In genomic region chr14:104016873-104017650, GRCh38 we compare ENCODE assay signal across 33 cellular contexts.
DNase-seq lines count a peak whose midpoint lies in the region; ATAC-seq and TF ChIP-seq lines count a peak whose summit lies in the region.
"Had no signal": no experiment of that assay in that cellular context is flagged by ENCODE, and none has a peak within 500 bp of the region (broad histone marks: within the 10 kb centered on the region; RNA-seq: fewer than 3 reads in every experiment).

No MANE protein-coding gene starts in this region.

- no peaks in the 10 kb centered on the region for H3K36me3 ChIP-seq in Loucy (ENCODE audit: insufficient read depth, low read length)
- no peaks in the 10 kb centered on the region for H3K36me3 ChIP-seq in psoas muscle (ENCODE audit: insufficient read depth in 1 of 2, low read depth in 1 of 2)
- H3K36me3 ChIP-seq: cardiac muscle cell, colonic mucosa, neural progenitor cell, sigmoid colon, vagina had no signal

- H4K20me1 ChIP-seq in Loucy (ENCODE audit: insufficient read depth, low read length, poor library complexity, severe bottlenecking) = no peaks in the 10 kb centered on the region

- ATAC-seq in psoas muscle (peak; percentile 44 to 86 (median 61)), HG02885 (IDR thresholded peaks at IDR 0.05; ENCODE audit: poor library complexity, unreplicated experiment) (no peak), HG03280 (IDR thresholded peaks at IDR 0.05; ENCODE audit: unreplicated experiment) (no peak), HG03342 (IDR thresholded peaks at IDR 0.05; ENCODE audit: unreplicated experiment) (no peak)
- ATAC-seq: activated CD4-positive, CD25-positive, alpha-beta regulatory T cell treated with anti-CD3 and anti-CD28 coated beads, Interleukin-2, amount 50 U/mL, for 24 hours; activated CD8-positive, alpha-beta T cell treated with anti-CD3 and anti-CD28 coated beads for 36 hours; activated naive CD4-positive, alpha-beta T cell treated with anti-CD3 and anti-CD28 coated beads, Interleukin-2, amount 50 U/mL, for 72 hours; effector memory CD8-positive, alpha-beta T cell; esophagus mucosa; Panc1 had no signal

- intact Hi-C loops in psoas muscle (cut with DNase I) = no loop called here

- H3K9ac ChIP-seq in Loucy (ENCODE audit: low read depth, low read length, poor library complexity, severe bottlenecking) = no peak overlapping the region
- H3K9ac ChIP-seq: neural progenitor cell had no signal

- 52 to 63% (median 57%) methylated on average over 11 of the region's 11 CpGs for WGBS in psoas muscle, 3 donors

- H3K4me3 ChIP-seq in Loucy (ENCODE audit: low read length, poor library complexity, severe bottlenecking) (no peak overlapping the region), epithelial cell of esophagus (ENCODE audit: low read length) (no peak overlapping the region), psoas muscle (no peak overlapping the region)
- H3K4me3 ChIP-seq: cardiac muscle cell, colonic mucosa, neural progenitor cell, sigmoid colon, testis, vagina had no signal

- DNase-seq in ELR (ENCODE audit: low read depth) = peak; percentile 61
- DNase-seq in epithelial cell of esophagus (ENCODE audit: low read depth) = peak; percentile 55
- DNase-seq in psoas muscle = no peak
- no peak for DNase-seq in NCI-H187 treated with DMSO at 0.1 percent for 48 hours (lab: John Stamatoyannopoulos, UW)
- DNase-seq: activated CD8-positive, alpha-beta T cell treated with anti-CD3 and anti-CD28 coated beads for 36 hours; aorta; CD4-positive, CD25-positive, alpha-beta regulatory T cell; colonic mucosa; effector memory CD8-positive, alpha-beta T cell; H9; KG1; NCI-H1048; NCI-H1694 treated with DMSO at 0.1 percent for 48 hours; NCI-H526; NK-92 treated with Interleukin-12 subunit alpha and Interleukin-12 subunit beta, amount 100 ng/mL, for 24 hours; posterior cingulate gyrus; SIG-M5; sigmoid colon; stimulated activated naive CD4-positive, alpha-beta T cell treated with Interleukin-2 at 50 U/mL for 16 hours; SW 1271; T-helper 9 cell; testis had no signal

- H2AFZ ChIP-seq in Loucy (ENCODE audit: low read length) = no peak overlapping the region
- H2AFZ ChIP-seq: neural progenitor cell had no signal

- no peak overlapping the region for H3K27ac ChIP-seq in psoas muscle
- H3K27ac ChIP-seq: cardiac muscle cell, colonic mucosa, neural progenitor cell, sigmoid colon, testis, vagina had no signal

- peaks cover 15% of the 10 kb centered on the region for H3K4me1 ChIP-seq in Loucy (ENCODE audit: insufficient read depth, low read length, poor library complexity, severe bottlenecking)
- H3K4me1 ChIP-seq in psoas muscle = no peaks in the 10 kb centered on the region
- H3K4me1 ChIP-seq: colonic mucosa, neural progenitor cell, sigmoid colon, testis, vagina had no signal

- H3F3A ChIP-seq in Loucy (ENCODE audit: low read depth) = no peaks in the 10 kb centered on the region

- no peaks in the 10 kb centered on the region for H3K79me2 ChIP-seq in Loucy (ENCODE audit: insufficient read depth, low read length)

- H3K27me3 ChIP-seq in Loucy (ENCODE audit: insufficient read depth, low read length, poor library complexity, severe bottlenecking) (no peaks in the 10 kb centered on the region), psoas muscle (ENCODE audit: insufficient read depth in 3 of 3, low read length in 2 of 3) (peaks cover 0 to 13% (median 0%) of the 10 kb centered on the region in 3 donors)
- H3K27me3 ChIP-seq: cardiac muscle cell, colonic mucosa, neural progenitor cell, sigmoid colon, testis, vagina had no signal

- H3K9me2 ChIP-seq in Loucy (replicated peaks; ENCODE audit: low read depth, low read length) = no peaks in the 10 kb centered on the region

- TF ChIP-seq CTCF in Loucy (conservative IDR thresholded peaks at IDR 0.05; ENCODE audit: low read length) = no peak
- TF ChIP-seq CTCF in epithelial cell of esophagus (IDR thresholded peaks at IDR 0.05; ENCODE audit: insufficient read depth, low read depth, low read length, missing control alignments) = no peak
- TF ChIP-seq CTCF in psoas muscle (IDR thresholded peaks at IDR 0.05) = no peak

- H3K9me3 ChIP-seq in Loucy (ENCODE audit: insufficient read depth, low read depth, low read length) (no peaks in the 10 kb centered on the region), psoas muscle (no peaks in the 10 kb centered on the region)
- H3K9me3 ChIP-seq: colonic mucosa, sigmoid colon, testis, vagina had no signal

- H3K4me2 ChIP-seq in Loucy (ENCODE audit: low read depth, low read length, poor library complexity, severe bottlenecking) = peak overlapping the region; percentile 53
- H3K4me2 ChIP-seq: neural progenitor cell had no signal

Comparison
In these comparisons a context has a peak if more than half of its experiments do, and no peak if none do; other contexts are left out.
1. DNase-seq: peak in ELR (single experiment) and epithelial cell of esophagus (single experiment); none in psoas muscle (0 of 2) and NCI-H187 treated with DMSO at 0.1 percent for 48 hours (single experiment).
2. ATAC-seq: peak in psoas muscle (4 of 4); none in HG02885 (single experiment), HG03280 (single experiment) and HG03342 (single experiment).